1 cellular context compared by ENCODE assay signal in genomic region chr11:108199446-108200321, GRCh38.
TF ChIP-seq lines count a peak whose summit lies in the region.

No MANE protein-coding gene starts in this region.

TF ChIP-seq in GM12878, 131 proteins besides CTCF, POLR2A, EP300 and RAD21 (continues in another document):
- TF ChIP-seq BACH1 (IDR thresholded peaks at IDR 0.05; ENCODE audit: borderline replicate concordance) = peak; percentile 63; the same call in 1 of the 2 replicates
- TF ChIP-seq FOS (IDR thresholded peaks at IDR 0.05; ENCODE audit: borderline replicate concordance, extremely low read depth, insufficient read length) = no peak
- TF ChIP-seq EED (IDR thresholded peaks at IDR 0.05; ENCODE audit: low read depth) = 0 out of 2 replicates have a peak, but pooled peaks have one; percentile 26
- no peak for TF ChIP-seq ZBTB33 (IDR thresholded peaks at IDR 0.05)
- TF ChIP-seq ZNF687 (IDR thresholded peaks at IDR 0.05) = peak; percentile 34; the same call in 1 of the 2 replicates
- TF ChIP-seq JUNB (IDR thresholded peaks at IDR 0.05) = 0 out of 2 replicates have a peak, but pooled peaks have one; percentile 6
- peak; percentile 51 to 58; a peak in 3 of 4 replicates for TF ChIP-seq IKZF2 (IDR thresholded peaks at IDR 0.05)
- 0 out of 2 replicates have a peak, but pooled peaks have one; percentile 21 for TF ChIP-seq PAX5 (IDR thresholded peaks at IDR 0.05; ENCODE audit: borderline replicate concordance, low read depth, low read length)
- TF ChIP-seq SMC3 (IDR thresholded peaks at IDR 0.05; ENCODE audit: borderline replicate concordance, low read length) = no peak; the same call in 1 of the 2 replicates
- TF ChIP-seq MTA3 (IDR thresholded peaks at IDR 0.05; ENCODE audit: borderline replicate concordance, low read length) = no peak
- 0 out of 2 replicates have a peak, but pooled peaks have one; percentile 52 for TF ChIP-seq ZNF24 (IDR thresholded peaks at IDR 0.05)
- no peak for TF ChIP-seq SKIL (IDR thresholded peaks at IDR 0.05; ENCODE audit: low read depth, poor library complexity, severe bottlenecking)
- no peak for TF ChIP-seq USF1 (IDR thresholded peaks at IDR 0.05; ENCODE audit: borderline replicate concordance, extremely low read length, insufficient read depth, low read depth, low read length)
- TF ChIP-seq HSF1 (IDR thresholded peaks at IDR 0.05; ENCODE audit: low read depth, low read length) = no peak
- TF ChIP-seq BMI1 (IDR thresholded peaks at IDR 0.05; ENCODE audit: borderline replicate concordance) = no peak
- TF ChIP-seq RAD51 (IDR thresholded peaks at IDR 0.05) = 0 out of 2 replicates have a peak, but pooled peaks have one; percentile 49
- TF ChIP-seq MTA2 (IDR thresholded peaks at IDR 0.05; ENCODE audit: low read depth) = 0 out of 2 replicates have a peak, but pooled peaks have one; percentile 25
- TF ChIP-seq YY1 (IDR thresholded peaks at IDR 0.05; ENCODE audit: low read depth, low read length) = peak; percentile 68
- TF ChIP-seq RUNX3 (IDR thresholded peaks at IDR 0.05; ENCODE audit: low read length) = peak; percentile 64
- TF ChIP-seq GABPA (IDR thresholded peaks at IDR 0.05; ENCODE audit: low read depth) = 0 out of 2 replicates have a peak, but pooled peaks have one; percentile 20
- no peak for TF ChIP-seq CREM (IDR thresholded peaks at IDR 0.05; ENCODE audit: low read depth)
- no peak for TF ChIP-seq TARDBP (IDR thresholded peaks at IDR 0.05; ENCODE audit: borderline replicate concordance)
- no peak for TF ChIP-seq KAT2A (conservative IDR thresholded peaks at IDR 0.05; ENCODE audit: control insufficient read depth, low read depth, low read length)
- TF ChIP-seq CBX3 (IDR thresholded peaks at IDR 0.05; ENCODE audit: borderline replicate concordance, low read depth) = no peak
- TF ChIP-seq ASH2L (IDR thresholded peaks at IDR 0.05; ENCODE audit: borderline replicate concordance, low read depth) = no peak
- no peak for TF ChIP-seq CHD4 (IDR thresholded peaks at IDR 0.05)
- 0 out of 2 replicates have a peak, but pooled peaks have one; percentile 73 for TF ChIP-seq CBX5 (IDR thresholded peaks at IDR 0.05; ENCODE audit: low read depth)
- TF ChIP-seq ATF7 (IDR thresholded peaks at IDR 0.05; ENCODE audit: low read depth) = peak; percentile 49; the same call in 1 of the 2 replicates
- TF ChIP-seq MAX (IDR thresholded peaks at IDR 0.05; ENCODE audit: low read depth, low read length) = no peak
- no peak for TF ChIP-seq RBBP5 (conservative IDR thresholded peaks at IDR 0.05)
- TF ChIP-seq ETV6 (conservative IDR thresholded peaks at IDR 0.05 in 1 of 2, IDR thresholded peaks at IDR 0.05 in 1 of 2; ENCODE audit: borderline replicate concordance in 1 of 2, low read depth in 1 of 2) = no peak
- no peak for TF ChIP-seq ZBTB11 (CRISPR knock-in tag; IDR thresholded peaks at IDR 0.05)
- TF ChIP-seq NFIC (IDR thresholded peaks at IDR 0.05; ENCODE audit: low read depth, low read length) = peak; percentile 27; the same call in 1 of the 2 replicates
- no peak for TF ChIP-seq IRF5 (IDR thresholded peaks at IDR 0.05; ENCODE audit: borderline replicate concordance)
- TF ChIP-seq BCL3 (IDR thresholded peaks at IDR 0.05; ENCODE audit: borderline replicate concordance, insufficient read depth, low read depth, low read length, poor library complexity, severe bottlenecking) = peak; percentile 21
- no peak for TF ChIP-seq MXI1 (IDR thresholded peaks at IDR 0.05; ENCODE audit: low read depth, low read length)
- peak in 1 of 2 experiments; percentile 98; a peak in 2 of 3 replicates for TF ChIP-seq EGR1 (IDR thresholded peaks at IDR 0.05; ENCODE audit: borderline replicate concordance in 1 of 2, low read depth in 2 of 2, low read length in 2 of 2)
- TF ChIP-seq PAX8 (IDR thresholded peaks at IDR 0.05) = no peak
- TF ChIP-seq SMARCA5 (IDR thresholded peaks at IDR 0.05) = no peak
- TF ChIP-seq POLR2AphosphoS5 (IDR thresholded peaks at IDR 0.05; ENCODE audit: low read length) = no peak
- TF ChIP-seq RCOR1 (conservative IDR thresholded peaks at IDR 0.05; ENCODE audit: low read depth, low read length) = no peak
- no peak for TF ChIP-seq TAF1 (IDR thresholded peaks at IDR 0.05; ENCODE audit: borderline replicate concordance, low read depth, low read length)
- no peak for TF ChIP-seq SUPT20H (IDR thresholded peaks at IDR 0.05; ENCODE audit: borderline replicate concordance, control insufficient read depth, low read depth, low read length)
- no peak for TF ChIP-seq SUZ12 (IDR thresholded peaks at IDR 0.05; ENCODE audit: unreplicated experiment)
- 0 out of 2 replicates have a peak, but pooled peaks have one; percentile 33 for TF ChIP-seq DPF2 (IDR thresholded peaks at IDR 0.05)
- TF ChIP-seq WRNIP1 (IDR thresholded peaks at IDR 0.05; ENCODE audit: borderline replicate concordance, low read depth, low read length) = no peak
- peak; percentile 52; the same call in 1 of the 2 replicates for TF ChIP-seq CREB1 (IDR thresholded peaks at IDR 0.05; ENCODE audit: low read depth)
- TF ChIP-seq ZNF207 (IDR thresholded peaks at IDR 0.05; ENCODE audit: borderline replicate concordance) = no peak
- TF ChIP-seq ZNF384 (IDR thresholded peaks at IDR 0.05; ENCODE audit: borderline replicate concordance, low read depth, low read length) = peak; percentile 20; the same call in 1 of the 2 replicates
- TF ChIP-seq TBL1XR1 (IDR thresholded peaks at IDR 0.05; ENCODE audit: low read depth, low read length) = no peak
- no peak for TF ChIP-seq HCFC1 (IDR thresholded peaks at IDR 0.05; ENCODE audit: low read length)
